19 cellular contexts compared by ENCODE assay signal in genomic region chr14:53879022-53879686, GRCh38.
DNase-seq lines count a peak whose midpoint lies in the region; ATAC-seq, FAIRE-seq and TF ChIP-seq lines count a peak whose summit lies in the region.
"Had no signal": no experiment of that assay in that cellular context is flagged by ENCODE, and none has a peak within 500 bp of the region (broad histone marks: within the 10 kb centered on the region; RNA-seq: fewer than 3 reads in every experiment).

No MANE protein-coding gene starts in this region.

- no peaks in the 10 kb centered on the region for H3K27me3 ChIP-seq in GM12878 (replicated peaks in 1 of 2; ENCODE audit: control insufficient read depth in 2 of 2, insufficient read depth in 2 of 2, low read length in 1 of 2)
- H3K27me3 ChIP-seq in CD8-positive, alpha-beta T cell (ENCODE audit: insufficient read depth, low read length), result no peaks in the 10 kb centered on the region
- H3K27me3 ChIP-seq: BLaER1, MG63 had no signal

- SMC1A ChIA-PET in GM12878 (lab: Charles Lee; ENCODE audit: uncharacterized antibody, unreplicated experiment), result no interaction called here

- peak overlapping the region; percentile 34; the same call in 1 of the 2 replicates for H3K27ac ChIP-seq in GM12878 (ENCODE audit: control insufficient read depth, insufficient read depth)
- H3K27ac ChIP-seq in CD8-positive, alpha-beta T cell (ENCODE audit: low read depth, low read length), result no peak overlapping the region
- H3K27ac ChIP-seq: BLaER1 had no signal

- intact Hi-C loops in left ventricle myocardium superior (cut with micrococcal nuclease), result no loop called here
- intact Hi-C loops in Right ventricle myocardium superior (cut with DNase I), result no loop called here
- intact Hi-C loops in GM12878 (cut with micrococcal nuclease; ENCODE audit: unreplicated experiment), result no loop called here
- intact Hi-C loops in CD8-positive, alpha-beta T cell (cut with DNase I, micrococcal nuclease), result no loop called here

- no peaks in the 10 kb centered on the region for H3K79me2 ChIP-seq in GM12878 (ENCODE audit: control insufficient read depth, insufficient read depth, low read length)

- H3K27ac Mint-ChIP-seq in nephron, result peak overlapping the region; percentile 60 to 84 (median 84)
- H3K27ac Mint-ChIP-seq in CD8-positive, alpha-beta T cell, result no peak overlapping the region
- H3K27ac Mint-ChIP-seq: CD4-positive, alpha-beta T cell had no signal

- no peak overlapping the region for H2AFZ ChIP-seq in GM12878 (ENCODE audit: control insufficient read depth, low read depth, low read length)

- no peak for TF ChIP-seq EP300 in GM12878 (IDR thresholded peaks at IDR 0.05; ENCODE audit: borderline replicate concordance in 1 of 2, control insufficient read depth in 1 of 2, low read depth in 2 of 2, low read length in 2 of 2)

- H3K9ac ChIP-seq in GM12878 (ENCODE audit: control insufficient read depth, insufficient read depth, low read length), result no peak overlapping the region
- H3K9ac ChIP-seq: BLaER1 had no signal

- no peaks in the 10 kb centered on the region; the same call in 2 of the 3 replicates for H3K9me3 ChIP-seq in GM12878 (replicated peaks; ENCODE audit: control insufficient read depth, insufficient read depth, low read length)
- no peaks in the 10 kb centered on the region for H3K9me3 ChIP-seq in CD8-positive, alpha-beta T cell (ENCODE audit: low read length)
- H3K9me3 ChIP-seq: BLaER1, MG63 had no signal

- POLR2A ChIA-PET in GM12878 (lab: Charles Lee), result no interaction called here
- POLR2A ChIA-PET in CD8-positive, alpha-beta T cell (lab: Charles Lee), result no interaction called here

- H3K4me3 Mint-ChIP-seq in nephron, result peak overlapping the region in 1 of 3 experiments; percentile 35
- no peak overlapping the region for H3K4me3 Mint-ChIP-seq in CD8-positive, alpha-beta T cell
- H3K4me3 Mint-ChIP-seq: CD4-positive, alpha-beta T cell had no signal

- ATAC-seq in left ventricle myocardium superior (peak; percentile 19), Right ventricle myocardium superior (ENCODE audit: poor library complexity) (no peak), GM12878 (no peak)
- ATAC-seq in CD8-positive, alpha-beta T cell, result no peak

- in situ Hi-C loops in GM12878 (cut with MboI), result no loop called here

- WGBS in GM12878 (ENCODE audit: insufficient coverage, insufficient replicate concordance, low lambda C conversion rate, missing lambda C conversion rate), result 40% methylated on average over 8 of the region's 8 CpGs

- TF ChIP-seq CTCF in GM12878 (IDR thresholded peaks at IDR 0.05 in 2 of 3, conservative IDR thresholded peaks at IDR 0.05 in 1 of 3; ENCODE audit: control insufficient read depth in 2 of 3, extremely low read depth in 1 of 3, insufficient read depth in 1 of 3, low read depth in 3 of 3, low read length in 3 of 3) (no peak), nephron (IDR thresholded peaks at IDR 0.05; ENCODE audit: unreplicated experiment in 3 of 3) (no peak)
- TF ChIP-seq CTCF in CD8-positive, alpha-beta T cell (IDR thresholded peaks at IDR 0.05), result no peak

- CTCF ChIA-PET in GM12878 (lab: Yijun Ruan, JAX), result no interaction called here
- CTCF ChIA-PET in CD8-positive, alpha-beta T cell (lab: Charles Lee), result no interaction called here

- BruUV-seq in GM12878 (replicated peaks; lab: Mats Ljungman, UMichigan), result no TSS peak

- DNase-seq in left ventricle myocardium superior (no peak), Right ventricle myocardium superior (no peak), GM12878 (ENCODE audit: low read depth, low spot score) (no peak), retina (no peak), glomerular visceral epithelial cell (ENCODE audit: extremely low spot score) (no peak)
- no peak for DNase-seq in CD8-positive, alpha-beta T cell
- DNase-seq: CD4-positive, alpha-beta T cell; MG63; NCI-H1092; NCI-H1436; NCI-H187 treated with DMSO at 0.1 percent for 48 hours; NCI-H2107; NCI-H446 treated with DMSO at 0.1 percent for 48 hours; NCI-H526 treated with DMSO at 0.1 percent for 48 hours; OCI-M1 had no signal

- H3K4me1 ChIP-seq in GM12878 (ENCODE audit: control insufficient read depth, insufficient read depth, low read length), result peaks cover 11% of the 10 kb centered on the region; the same call in 1 of the 2 replicates
- no peaks in the 10 kb centered on the region for H3K4me1 ChIP-seq in CD8-positive, alpha-beta T cell (ENCODE audit: insufficient read depth, low read length)
- H3K4me1 ChIP-seq: BLaER1 had no signal

- no peak overlapping the region for H3K4me3 ChIP-seq in GM12878
- no peak overlapping the region for H3K4me3 ChIP-seq in CD8-positive, alpha-beta T cell (ENCODE audit: low read depth, low read length)
- H3K4me3 ChIP-seq: BLaER1, MG63 had no signal

- no peak for FAIRE-seq in GM12878 (lab: Jason Lieb, UNC)
- FAIRE-seq: GM18507, RCC 7860 had no signal

- no peaks in the 10 kb centered on the region for H3K27me3 Mint-ChIP-seq in nephron (ENCODE audit: low read depth)
- no peaks in the 10 kb centered on the region for H3K27me3 Mint-ChIP-seq in CD8-positive, alpha-beta T cell (ENCODE audit: low read depth)

- RAD21 ChIA-PET in GM12878 (lab: Charles Lee; ENCODE audit: unreplicated experiment), result no interaction called here

- H3K36me3 Mint-ChIP-seq in nephron (ENCODE audit: low read depth), result peaks cover 5% of the 10 kb centered on the region
- no peaks in the 10 kb centered on the region for H3K36me3 Mint-ChIP-seq in CD8-positive, alpha-beta T cell

- no peaks in the 10 kb centered on the region for H3K36me3 ChIP-seq in GM12878 (ENCODE audit: control insufficient read depth in 2 of 2, insufficient read depth in 2 of 2, low read length in 1 of 2)
- no peaks in the 10 kb centered on the region for H3K36me3 ChIP-seq in CD8-positive, alpha-beta T cell (ENCODE audit: insufficient read depth, low read length)
- H3K36me3 ChIP-seq: BLaER1, MG63 had no signal

- no peak for TF ChIP-seq RAD21 in GM12878 (IDR thresholded peaks at IDR 0.05; ENCODE audit: insufficient read depth, low read depth, low read length)

- no peak for TF ChIP-seq POLR2A in GM12878 (IDR thresholded peaks at IDR 0.05; ENCODE audit: low read depth, low read length)

- no peaks in the 10 kb centered on the region for H4K20me1 ChIP-seq in GM12878 (ENCODE audit: control insufficient read depth, insufficient read depth)
- H4K20me1 ChIP-seq: BLaER1 had no signal

- peaks cover 10% of the 10 kb centered on the region for H3K9me3 Mint-ChIP-seq in nephron
- H3K9me3 Mint-ChIP-seq in CD8-positive, alpha-beta T cell, result no peaks in the 10 kb centered on the region

- H3K4me1 Mint-ChIP-seq in nephron, result peaks cover 26% of the 10 kb centered on the region
- no peaks in the 10 kb centered on the region for H3K4me1 Mint-ChIP-seq in CD8-positive, alpha-beta T cell (ENCODE audit: low read depth)

- no peak overlapping the region for H3K4me2 ChIP-seq in GM12878 (ENCODE audit: control insufficient read depth, insufficient read depth)
- H3K4me2 ChIP-seq: BLaER1 had no signal

TF ChIP-seq in GM12878, 131 proteins besides CTCF, POLR2A, EP300 and RAD21 (continues in another document):
- no peak for TF ChIP-seq USF1 (IDR thresholded peaks at IDR 0.05; ENCODE audit: borderline replicate concordance, extremely low read length, insufficient read depth, low read depth, low read length)
- TF ChIP-seq BCL11A (IDR thresholded peaks at IDR 0.05; ENCODE audit: low read depth, low read length), result no peak
- no peak for TF ChIP-seq SPI1 (IDR thresholded peaks at IDR 0.05; ENCODE audit: borderline replicate concordance, insufficient read depth, low read depth, low read length)
- TF ChIP-seq ZSCAN29 (IDR thresholded peaks at IDR 0.05), result no peak
- no peak for TF ChIP-seq STAT1 (conservative IDR thresholded peaks at IDR 0.05)
- TF ChIP-seq ELK1 (IDR thresholded peaks at IDR 0.05; ENCODE audit: low read depth, low read length), result no peak
- no peak for TF ChIP-seq E2F8 (IDR thresholded peaks at IDR 0.05; ENCODE audit: low read depth, partially characterized antibody)
- no peak for TF ChIP-seq MAX (IDR thresholded peaks at IDR 0.05; ENCODE audit: low read depth, low read length)
- TF ChIP-seq NFXL1 (IDR thresholded peaks at IDR 0.05; ENCODE audit: borderline replicate concordance), result no peak
